ENCODE assay signal across 1 cellular context in genomic region chr18:61741881-61742280, GRCh38.
TF ChIP-seq lines count a peak whose summit lies in the region.

No MANE protein-coding gene starts in this region.

TF ChIP-seq in WTC11, 78 proteins besides CTCF, POLR2A, EP300 and RAD21 (continued from another document):
- no peak for TF ChIP-seq ARID4B (CRISPR knock-in tag; IDR thresholded peaks at IDR 0.05; ENCODE audit: borderline replicate concordance)
- no peak for TF ChIP-seq E2F4 (CRISPR knock-in tag; IDR thresholded peaks at IDR 0.05; ENCODE audit: borderline replicate concordance, low read depth)
- no peak for TF ChIP-seq NR2C2 (CRISPR knock-in tag; IDR thresholded peaks at IDR 0.05)
- no peak for TF ChIP-seq AFF4 (CRISPR knock-in tag; IDR thresholded peaks at IDR 0.05; ENCODE audit: borderline replicate concordance)
- TF ChIP-seq SMAD3 (CRISPR knock-in tag; IDR thresholded peaks at IDR 0.05; ENCODE audit: borderline replicate concordance): no peak
- TF ChIP-seq ATF2 (CRISPR knock-in tag; IDR thresholded peaks at IDR 0.05; ENCODE audit: borderline replicate concordance, low read depth): no peak
- no peak for TF ChIP-seq NFATC4 (CRISPR knock-in tag; IDR thresholded peaks at IDR 0.05)
- no peak for TF ChIP-seq ATF6 (CRISPR knock-in tag; IDR thresholded peaks at IDR 0.05)
- TF ChIP-seq ATF3 (CRISPR knock-in tag; conservative IDR thresholded peaks at IDR 0.05): no peak
